ENCODE assay signal across 3 cellular contexts in genomic region chr11:78513085-78513484, GRCh38.
A peak's percentile ranks its signal among the peaks of the same experiment; 100 is the strongest.
DNase-seq lines count a peak whose midpoint lies in the region; ATAC-seq, FAIRE-seq and TF ChIP-seq lines count a peak whose summit lies in the region.
"Not testable (repeated sequence)": the region's sequence is repeated elsewhere in the genome, so short reads cannot be mapped to it uniquely, and the experiment has no call there.

No MANE protein-coding gene starts in this region.

- not testable (repeated sequence) for TF ChIP-seq POLR2A in K562 (conservative IDR thresholded peaks at IDR 0.05)

- peaks cover 15 to 20% of the 10 kb centered on the region in 2 experiments for H3K9me3 Mint-ChIP-seq in H9
- not testable (repeated sequence) for H3K9me3 Mint-ChIP-seq in activated CD4-positive, alpha-beta T cell treated with anti-CD3 and anti-CD28 coated beads, Interleukin-2, amount 10 ng/mL, durations not matched to agents 7 days and 5 days

- not testable (repeated sequence) for H3K4me1 ChIP-seq in H9 (ENCODE audit: insufficient read depth, low read length); K562 (replicated peaks in 1 of 2; ENCODE audit: control insufficient read depth in 2 of 2, insufficient read depth in 2 of 2, low read length in 2 of 2)

- not testable (repeated sequence) for H4K8ac ChIP-seq in H9 (replicated peaks; ENCODE audit: insufficient read length, low read depth, low read length)

- not testable (repeated sequence) for H3K56ac ChIP-seq in H9 (ENCODE audit: insufficient read length, low read depth, low read length)

- not testable (repeated sequence) for FAIRE-seq in K562 (lab: Jason Lieb, UNC)

- POLR2A ChIA-PET in activated CD4-positive, alpha-beta T cell treated with anti-CD3 and anti-CD28 coated beads, Interleukin-2, amount 10 ng/mL, durations not matched to agents 7 days and 5 days (lab: Charles Lee), result not testable (repeated sequence)
- POLR2A ChIA-PET in K562 (lab: Yijun Ruan, JAX), result interaction anchor here (0.7 kb wide), 1 partner anchor 29 kb away, joined by 3 read pairs; no protein-coding TSS in a partner anchor

- not testable (repeated sequence) for DNase-seq in H9; activated CD4-positive, alpha-beta T cell treated with anti-CD3 and anti-CD28 coated beads, Interleukin-2, amount 10 ng/mL, durations not matched to agents 7 days and 5 days; K562 (ENCODE audit: extremely low read depth in 1 of 4, low spot score in 3 of 4)

- H4K91ac ChIP-seq in H9 (ENCODE audit: insufficient read length, low read depth, low read length), result not testable (repeated sequence)

- not testable (repeated sequence) for H3K27me3 ChIP-seq in H9 (ENCODE audit: insufficient read depth, low read length); K562 (ENCODE audit: control insufficient read depth in 2 of 2, insufficient read depth in 2 of 2, low read length in 2 of 2)

- not testable (repeated sequence) for H2BK20ac ChIP-seq in H9 (ENCODE audit: low read depth, low read length, poor library complexity, severe bottlenecking)

- not testable (repeated sequence) for H3K9ac ChIP-seq in H9 (ENCODE audit: extremely low read depth, insufficient read length, low read length); K562 (ENCODE audit: insufficient read depth in 1 of 2, low read depth in 2 of 2, low read length in 2 of 2)

- H3K4ac ChIP-seq in H9 (ENCODE audit: low read depth, low read length), result not testable (repeated sequence)

- H3K9me1 ChIP-seq in K562 (ENCODE audit: control insufficient read depth, insufficient read depth, low read length), result not testable (repeated sequence)

- not testable (repeated sequence) for BruUV-seq in K562 (replicated peaks; lab: Mats Ljungman, UMichigan)

- H2AFZ ChIP-seq in H9 (ENCODE audit: low read length); K562 (ENCODE audit: low read depth, low read length): not testable (repeated sequence)

- not testable (repeated sequence) for H3K23ac ChIP-seq in H9 (ENCODE audit: insufficient read length, low read depth, low read length)

- H3K18ac ChIP-seq in H9 (ENCODE audit: insufficient read length, low read depth, low read length), result not testable (repeated sequence)

- H3K4me3 ChIP-seq in K562, result not testable (repeated sequence)

- no CpG with 5 or more reads among the region's 5 CpGs for WGBS in H9 (ENCODE audit: extremely low coverage, insufficient read length, low lambda C conversion rate)
- 91% methylated on average over 5 of the region's 5 CpGs for WGBS in K562 (ENCODE audit: insufficient coverage, low coverage, missing lambda C conversion rate)

- H3K36me3 ChIP-seq in K562 (ENCODE audit: control insufficient read depth, insufficient read depth, low read length), result not testable (repeated sequence)

- CTCF ChIA-PET in activated CD4-positive, alpha-beta T cell treated with anti-CD3 and anti-CD28 coated beads, Interleukin-2, amount 10 ng/mL, durations not matched to agents 7 days and 5 days (lab: Charles Lee); K562 (lab: Yijun Ruan, JAX; ENCODE audit: low intra/inter-chr PET ratio): not testable (repeated sequence)

- not testable (repeated sequence) for H3K27me3 Mint-ChIP-seq in H9 (ENCODE audit: low read depth); activated CD4-positive, alpha-beta T cell treated with anti-CD3 and anti-CD28 coated beads, Interleukin-2, amount 10 ng/mL, durations not matched to agents 7 days and 5 days

- not testable (repeated sequence) for H3T11ph ChIP-seq in H9 (ENCODE audit: low read length)

- H3K4me2 ChIP-seq in H9 (ENCODE audit: insufficient read depth, insufficient read length, low read length); K562 (ENCODE audit: insufficient read depth, low read length): not testable (repeated sequence)

- H3K27ac ChIP-seq in H9 (ENCODE audit: insufficient read length, low read depth, low read length); K562 (ENCODE audit: extremely low read depth, low read depth, low read length): not testable (repeated sequence)

- H2BK5ac ChIP-seq in H9 (ENCODE audit: insufficient read length, low read length), result not testable (repeated sequence)

- ATAC-seq in K562, result not testable (repeated sequence)

- H2BK12ac ChIP-seq in H9 (ENCODE audit: insufficient read length, low read depth, low read length), result not testable (repeated sequence)

- in situ Hi-C loops in K562 (cut with MboI), result not testable (repeated sequence)

- not testable (repeated sequence) for H2BK15ac ChIP-seq in H9 (ENCODE audit: low read depth, low read length)

- not testable (repeated sequence) for H2AK5ac ChIP-seq in H9 (ENCODE audit: insufficient read length, low read length)

- TF ChIP-seq RAD21 in K562 (CRISPR knock-in tag; conservative IDR thresholded peaks at IDR 0.05 in 1 of 2, IDR thresholded peaks at IDR 0.05 in 1 of 2), result not testable (repeated sequence)

- H3K23me2 ChIP-seq in H9 (ENCODE audit: insufficient read length, low read depth, low read length, poor library complexity, severe bottlenecking), result not testable (repeated sequence)

- peaks cover 32 to 42% (median 33%) of the 10 kb centered on the region in 3 experiments for H3K36me3 Mint-ChIP-seq in H9 (ENCODE audit: insufficient read depth in 1 of 3, low read depth in 3 of 3)
- peaks cover 21% of the 10 kb centered on the region for H3K36me3 Mint-ChIP-seq in activated CD4-positive, alpha-beta T cell treated with anti-CD3 and anti-CD28 coated beads, Interleukin-2, amount 10 ng/mL, durations not matched to agents 7 days and 5 days (ENCODE audit: low read depth)

- peaks cover 11 to 24% of the 10 kb centered on the region in 2 experiments for H3K4me1 Mint-ChIP-seq in H9
- not testable (repeated sequence) for H3K4me1 Mint-ChIP-seq in activated CD4-positive, alpha-beta T cell treated with anti-CD3 and anti-CD28 coated beads, Interleukin-2, amount 10 ng/mL, durations not matched to agents 7 days and 5 days

- intact Hi-C loops in K562 (cut with micrococcal nuclease), result not testable (repeated sequence)

- not testable (repeated sequence) for H4K20me1 ChIP-seq in H9 (ENCODE audit: control insufficient read depth, insufficient read depth, insufficient read length); K562 (replicated peaks; ENCODE audit: control insufficient read depth, insufficient read depth, low read length)

- not testable (repeated sequence) for TF ChIP-seq EP300 in K562 (IDR thresholded peaks at IDR 0.05; ENCODE audit: low read length)

- not testable (repeated sequence) for H3K4me3 Mint-ChIP-seq in H9; activated CD4-positive, alpha-beta T cell treated with anti-CD3 and anti-CD28 coated beads, Interleukin-2, amount 10 ng/mL, durations not matched to agents 7 days and 5 days

- not testable (repeated sequence) for H3K79me1 ChIP-seq in H9 (ENCODE audit: insufficient read depth, low read depth, low read length, poor library complexity, severe bottlenecking)

- H2BK120ac ChIP-seq in H9 (ENCODE audit: low read depth, low read length, poor library complexity, severe bottlenecking), result not testable (repeated sequence)

- H3K27ac Mint-ChIP-seq in H9, result peak overlapping the region in 2 of 3 experiments; percentile 26 to 75; a peak in 1 of 7 replicates
- peak overlapping the region; percentile 72 for H3K27ac Mint-ChIP-seq in activated CD4-positive, alpha-beta T cell treated with anti-CD3 and anti-CD28 coated beads, Interleukin-2, amount 10 ng/mL, durations not matched to agents 7 days and 5 days

- H3K79me2 ChIP-seq in H9 (ENCODE audit: insufficient read depth, low read length); K562 (ENCODE audit: control insufficient read depth, insufficient read depth, low read length): not testable (repeated sequence)

- TF ChIP-seq CTCF in H9 (conservative IDR thresholded peaks at IDR 0.05); K562 (IDR thresholded peaks at IDR 0.05 in 2 of 3, conservative IDR thresholded peaks at IDR 0.05 in 1 of 3; ENCODE audit: insufficient read depth in 2 of 3, low read depth in 1 of 3, low read length in 3 of 3): not testable (repeated sequence)

- not testable (repeated sequence) for H4K5ac ChIP-seq in H9 (ENCODE audit: insufficient read length, low read depth, low read length)

- not testable (repeated sequence) for H3K9me3 ChIP-seq in H9 (ENCODE audit: control insufficient read depth, low read depth, low read length); K562 (replicated peaks; ENCODE audit: control insufficient read depth, insufficient read depth, low read depth, low read length)

- not testable (repeated sequence) for H3K14ac ChIP-seq in H9 (ENCODE audit: insufficient read depth, low read length)

TF ChIP-seq in K562, 482 proteins besides CTCF, POLR2A, EP300 and RAD21:
- TF ChIP-seq CEBPG (CRISPR knock-in tag; IDR thresholded peaks at IDR 0.05), result not testable (repeated sequence)
- TF ChIP-seq CEBPG (tag; conservative IDR thresholded peaks at IDR 0.05 in 1 of 2, IDR thresholded peaks at IDR 0.05 in 1 of 2) (peak in 1 of 2 experiments; percentile 48; a peak in 2 of 4 replicates), CEBPB (tag; IDR thresholded peaks at IDR 0.05) (peak; percentile 53)
